In the genomic region with DNA sequence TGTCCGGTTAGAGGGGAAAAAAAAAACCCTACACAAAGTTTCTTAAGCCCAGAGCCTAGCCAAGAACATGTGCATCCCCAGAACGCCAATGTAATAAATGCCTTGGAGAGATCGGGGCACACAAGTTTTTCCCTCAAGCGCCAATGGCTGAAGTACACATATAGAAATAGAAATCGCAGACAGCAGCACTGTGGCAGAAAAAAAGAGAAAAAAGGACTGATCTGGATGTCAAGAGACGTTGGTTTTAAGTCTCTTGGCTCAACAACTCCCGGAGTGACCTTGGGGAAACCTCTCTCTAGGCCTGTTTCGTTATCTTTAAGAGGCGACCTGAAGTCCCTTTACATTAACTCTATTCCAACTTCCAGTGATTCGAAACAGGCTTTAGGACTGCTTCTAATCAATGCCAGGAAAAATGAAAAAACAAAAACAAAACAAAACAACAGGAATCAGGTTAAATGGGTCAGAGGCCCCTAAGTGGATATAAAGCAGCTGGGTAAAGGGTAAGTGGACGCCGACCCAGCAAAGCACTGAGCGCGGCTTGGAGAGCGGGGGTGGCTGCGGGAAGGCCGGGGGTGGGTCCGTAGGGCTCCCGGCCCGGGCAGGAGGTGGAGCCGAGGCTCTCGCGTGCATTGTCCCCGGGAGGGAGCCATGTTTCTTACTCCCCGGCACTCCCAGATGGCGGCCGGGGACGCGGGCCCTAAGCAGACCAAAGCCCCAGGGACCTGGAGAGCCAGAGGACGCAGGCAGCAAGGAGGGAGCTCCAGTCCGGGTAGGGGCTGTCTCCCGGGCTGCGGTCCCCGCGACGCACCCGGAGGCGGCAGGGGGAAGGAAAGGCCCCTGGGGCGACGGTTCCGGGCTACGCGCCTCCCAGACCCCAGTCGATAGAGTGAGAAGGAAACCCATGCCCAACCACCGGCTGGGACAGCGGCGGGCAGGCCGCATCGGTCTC, we compare ENCODE assay signal across 8 cellular contexts. TPM values are rescaled to one million over a fixed set of nuclear protein-coding genes. Genes with fewer than 3 reads are reported as not detected.
DNase-seq lines count a peak whose midpoint lies in the region; ATAC-seq and TF ChIP-seq lines count a peak whose summit lies in the region.

No MANE protein-coding gene starts in this region.

- ATAC-seq in GM18858 (IDR thresholded peaks at IDR 0.05; ENCODE audit: unreplicated experiment) = peak; percentile 48
- peak; percentile 68 for ATAC-seq in HG03066 (IDR thresholded peaks at IDR 0.05; ENCODE audit: low read depth, unreplicated experiment)

- peaks cover 52% of the 10 kb centered on the region for H3K36me3 ChIP-seq in OCI-LY7 (ENCODE audit: insufficient read depth, low read length)
- H3K36me3 ChIP-seq in neuron (ENCODE audit: insufficient read depth, low read length) = peaks cover 10% of the 10 kb centered on the region

- peak overlapping the region; percentile 44; the same call in 1 of the 2 replicates for H2AFZ ChIP-seq in OCI-LY7 (ENCODE audit: low read length)
- H2AFZ ChIP-seq in neuron (ENCODE audit: low read depth, low read length) = peak overlapping the region; percentile 89

- intact Hi-C loops in OCI-LY7 (cut with micrococcal nuclease; ENCODE audit: unreplicated experiment) = loop anchor here (1.0 to 10.0 kb wide), 4 partner anchors 49 to 625 kb away; a partner anchor contains a TSS

- H3K4me2 ChIP-seq in OCI-LY7 (ENCODE audit: low read length) = peak overlapping the region; percentile 75

- peak overlapping the region; percentile 79 for H3K4me3 ChIP-seq in OCI-LY7 (ENCODE audit: low read depth, low read length, poor library complexity, severe bottlenecking)
- peak overlapping the region; percentile 97 to 99 for H3K4me3 ChIP-seq in foreskin fibroblast (ENCODE audit: low read depth in 1 of 2, low read length in 2 of 2)
- H3K4me3 ChIP-seq in neuron (ENCODE audit: low read length) = peak overlapping the region; percentile 98

- H3K4me1 ChIP-seq in OCI-LY7 (ENCODE audit: insufficient read depth, low read length, poor library complexity, severe bottlenecking) (peaks cover 37% of the 10 kb centered on the region), neuron (ENCODE audit: insufficient read depth, low read length) (peaks cover 11% of the 10 kb centered on the region)

- peaks cover 26% of the 10 kb centered on the region for H4K20me1 ChIP-seq in OCI-LY7 (ENCODE audit: insufficient read depth, low read length)

- DNase-seq in Ammon's horn (ENCODE audit: low spot score) = peak; percentile 62
- DNase-seq in OCI-LY7 (ENCODE audit: low spot score) = peak; percentile 71
- DNase-seq in activated gamma-delta T cell treated with Interleukin-2 at 50 U/mL for 16 hours = peak; percentile 56
- DNase-seq in foreskin fibroblast = peak; percentile 74 to 91
- DNase-seq in substantia nigra (lab: John Stamatoyannopoulos, UW) = peak in 41 of 49 donors; percentile 17 to 73 (median 48)

- no TSS peak for BruUV-seq in OCI-LY7 (replicated peaks; lab: Mats Ljungman, UMichigan)

- peaks cover 67% of the 10 kb centered on the region for H3K79me2 ChIP-seq in OCI-LY7 (ENCODE audit: insufficient read depth, low read depth, low read length)

- POLR2A ChIA-PET in OCI-LY7 (lab: Charles Lee) = interaction anchor here (0.6 to 1.9 kb wide), 8 partner anchors 13 to 325 kb away, joined by 3 to 10 read pairs (median 3); a partner anchor contains a TSS

- CTCF ChIA-PET in OCI-LY7 (lab: Charles Lee; ENCODE audit: unreplicated experiment) = no interaction called here

- H3K9me3 ChIP-seq in OCI-LY7 (ENCODE audit: low read length) (no peaks in the 10 kb centered on the region), neuron (ENCODE audit: low read length) (peaks cover 2% of the 10 kb centered on the region)

- H3K27me3 ChIP-seq in neuron (ENCODE audit: insufficient read depth, low read length) = no peaks in the 10 kb centered on the region

- no peaks in the 10 kb centered on the region for H3K9me2 ChIP-seq in OCI-LY7 (ENCODE audit: insufficient read depth, low read length)

- peak overlapping the region; percentile 70 for H3K27ac ChIP-seq in OCI-LY7 (ENCODE audit: low read depth, low read length, poor library complexity, severe bottlenecking)
- H3K27ac ChIP-seq in substantia nigra (ENCODE audit: low read depth, low read length, poor library complexity, severe bottlenecking) = peak overlapping the region; percentile 88

- no peak for TF ChIP-seq CTCF in OCI-LY7 (conservative IDR thresholded peaks at IDR 0.05; ENCODE audit: low read length)
- TF ChIP-seq CTCF in foreskin fibroblast (IDR thresholded peaks at IDR 0.05; ENCODE audit: low read depth, low read length) = no peak

RNA-seq across cellular contexts. Expression of a gene that starts 0.8 kb away (rescaled TPM):
- total RNA-seq in OCI-LY7 (2014; rRNA removed; shearing (Covaris generic)) = 83.0 and 96.2 TPM in 2 replicates
- 161 and 171 TPM in 2 replicates for total RNA-seq in OCI-LY7 (2022)

RNA-seq across cellular contexts. Expression of a gene that starts 24.1 kb away (rescaled TPM):
- total RNA-seq in OCI-LY7 (2014; rRNA removed; shearing (Covaris generic)) = 17.8 and 18.0 TPM in 2 replicates
- 27.1 and 29.1 TPM in 2 replicates for total RNA-seq in OCI-LY7 (2022)

RNA-seq across cellular contexts. Expression of a gene that starts 50.3 kb away (rescaled TPM):
- total RNA-seq in OCI-LY7 (2014; rRNA removed; shearing (Covaris generic)) = 3.6 and 3.7 TPM in 2 replicates
- 7.5 and 8.5 TPM in 2 replicates for total RNA-seq in OCI-LY7 (2022)

Comparison
In these comparisons a context has a peak if more than half of its experiments do, and no peak if none do; other contexts are left out.
1. Peak in every context shown above with its lines: DNase-seq, ATAC-seq, H3K4me3 ChIP-seq and H3K27ac ChIP-seq.